In genomic region chr4:163495900-163496299, GRCh38 we compare ENCODE assay signal across 8 cellular contexts. TPM values are rescaled to one million over a fixed set of nuclear protein-coding genes. Genes with fewer than 3 reads are reported as not detected.
DNase-seq lines count a peak whose midpoint lies in the region; ATAC-seq and TF ChIP-seq lines count a peak whose summit lies in the region.

No MANE protein-coding gene starts in this region.

- POLR2A ChIA-PET in CD8-positive, alpha-beta T cell (lab: Charles Lee), result interaction anchor here (1.0 kb wide), 1 partner anchor 18 kb away, joined by 3 read pairs; no protein-coding TSS in a partner anchor
- POLR2A ChIA-PET in naive thymus-derived CD8-positive, alpha-beta T cell (lab: Charles Lee), result no interaction called here

- H3K36me3 ChIP-seq in CD8-positive, alpha-beta T cell (ENCODE audit: insufficient read depth, low read length), result no peaks in the 10 kb centered on the region
- no peaks in the 10 kb centered on the region for H3K36me3 ChIP-seq in ascending aorta

- no peaks in the 10 kb centered on the region for H3K27me3 ChIP-seq in CD8-positive, alpha-beta T cell (ENCODE audit: insufficient read depth, low read length)
- H3K27me3 ChIP-seq in ascending aorta, result no peaks in the 10 kb centered on the region

- H3K27ac ChIP-seq in CD8-positive, alpha-beta T cell (ENCODE audit: low read depth, low read length), result no peak overlapping the region
- no peak overlapping the region for H3K27ac ChIP-seq in ascending aorta

- H3K4me1 Mint-ChIP-seq in CD8-positive, alpha-beta T cell (ENCODE audit: low read depth), result peaks cover 49% of the 10 kb centered on the region
- peaks cover 18 to 49% (median 40%) of the 10 kb centered on the region in 4 donors for H3K4me1 Mint-ChIP-seq in naive thymus-derived CD8-positive, alpha-beta T cell

- TF ChIP-seq CTCF in CD8-positive, alpha-beta T cell (IDR thresholded peaks at IDR 0.05), result no peak
- no peak for TF ChIP-seq CTCF in ascending aorta (IDR thresholded peaks at IDR 0.05)

- H3K4me3 Mint-ChIP-seq in CD8-positive, alpha-beta T cell, result peak overlapping the region; percentile 73
- H3K4me3 Mint-ChIP-seq in naive thymus-derived CD8-positive, alpha-beta T cell, result peak overlapping the region; percentile 58 to 99 (median 86)

- no peak for ATAC-seq in CD8-positive, alpha-beta T cell
- ATAC-seq in GM19438 (IDR thresholded peaks at IDR 0.05; ENCODE audit: low read depth, unreplicated experiment) (peak; percentile 18), HG02840 (IDR thresholded peaks at IDR 0.05; ENCODE audit: low FRiP score, unreplicated experiment) (no peak)
- ATAC-seq in naive thymus-derived CD8-positive, alpha-beta T cell, result no peak

- no peaks in the 10 kb centered on the region for H3K27me3 Mint-ChIP-seq in CD8-positive, alpha-beta T cell (ENCODE audit: low read depth)
- peaks cover 0 to under 1% (median 0%) of the 10 kb centered on the region in 5 donors for H3K27me3 Mint-ChIP-seq in naive thymus-derived CD8-positive, alpha-beta T cell

- no peak for DNase-seq in CD8-positive, alpha-beta T cell
- peak; percentile 71 for DNase-seq in Jurkat, Clone E6-1 (ENCODE audit: low read depth, low spot score)
- DNase-seq in ascending aorta (ENCODE audit: low spot score in 2 of 2) (no peak), HK-2 (ENCODE audit: unreplicated experiment) (no peak), globus pallidus (ENCODE audit: low spot score) (no peak)
- peak in 2 of 10 donors; percentile 17 to 25 for DNase-seq in naive thymus-derived CD8-positive, alpha-beta T cell

- no peak overlapping the region for H3K4me3 ChIP-seq in CD8-positive, alpha-beta T cell (ENCODE audit: low read depth, low read length)
- peak overlapping the region; percentile 90 for H3K4me3 ChIP-seq in Jurkat, Clone E6-1 (ENCODE audit: low read length)
- peak overlapping the region; percentile 83 to 90 for H3K4me3 ChIP-seq in ascending aorta

- peaks cover 11% of the 10 kb centered on the region for H3K4me1 ChIP-seq in CD8-positive, alpha-beta T cell (ENCODE audit: insufficient read depth, low read length)
- peaks cover 2 to 9% of the 10 kb centered on the region in 2 donors for H3K4me1 ChIP-seq in ascending aorta

- intact Hi-C loops in CD8-positive, alpha-beta T cell (cut with DNase I, micrococcal nuclease), result loop anchor here (2.0 to 10.0 kb wide), 6 partner anchors 15 to 1829 kb away; partner anchors contain the start of genes TMEM192 (in 2 of the 2) and MSMO1 (in 1 of the 2)
- intact Hi-C loops in ascending aorta (cut with DNase I), result loop anchor here (2.0 kb wide), 3 partner anchors 53 to 329 kb away; partner anchors contain the start of gene NAF1

- peak overlapping the region; percentile 69 for H3K27ac Mint-ChIP-seq in CD8-positive, alpha-beta T cell
- peak overlapping the region; percentile 50 to 97 (median 84) for H3K27ac Mint-ChIP-seq in naive thymus-derived CD8-positive, alpha-beta T cell

- H3K9me3 ChIP-seq in CD8-positive, alpha-beta T cell (ENCODE audit: low read length), result no peaks in the 10 kb centered on the region
- H3K9me3 ChIP-seq in ascending aorta, result no peaks in the 10 kb centered on the region

- peaks cover 15% of the 10 kb centered on the region for H3K36me3 Mint-ChIP-seq in CD8-positive, alpha-beta T cell
- H3K36me3 Mint-ChIP-seq in naive thymus-derived CD8-positive, alpha-beta T cell, result no peaks in the 10 kb centered on the region

- no peaks in the 10 kb centered on the region for H3K9me3 Mint-ChIP-seq in CD8-positive, alpha-beta T cell
- no peaks in the 10 kb centered on the region for H3K9me3 Mint-ChIP-seq in naive thymus-derived CD8-positive, alpha-beta T cell

- CTCF ChIA-PET in CD8-positive, alpha-beta T cell (lab: Charles Lee), result interaction anchor here (0.7 to 1.4 kb wide), 2 partner anchors 54 to 59 kb away, joined by 3 to 10 read pairs; no protein-coding TSS in a partner anchor

RNA-seq across cellular contexts. Expression of gene TMA16, which starts 1.4 kb away (rescaled TPM):
- total RNA-seq in CD8-positive, alpha-beta T cell, result 1 to 10 TPM; 3.6 to 4.2 TPM
- polyA plus RNA-seq in Jurkat, Clone E6-1 (2012; ENCODE audit: insufficient read depth, insufficient read length), result 68.1 TPM
- 36.9 TPM for total RNA-seq in ascending aorta
- total RNA-seq in naive thymus-derived CD8-positive, alpha-beta T cell, result 10 to 100 TPM; 20.0 to 20.1 TPM
- polyA plus RNA-seq in naive thymus-derived CD8-positive, alpha-beta T cell, result 10 to 100 TPM; 11.6 to 12.5 (median 12.4) TPM

RNA-seq across cellular contexts. Expression of gene TKTL2, which starts 22.3 kb away (rescaled TPM):
- total RNA-seq in CD8-positive, alpha-beta T cell, result not detected
- polyA plus RNA-seq in Jurkat, Clone E6-1 (2012; ENCODE audit: insufficient read depth, insufficient read length), result not detected
- total RNA-seq in ascending aorta, result not detected
- not detected for total RNA-seq in naive thymus-derived CD8-positive, alpha-beta T cell
- not detected for polyA plus RNA-seq in naive thymus-derived CD8-positive, alpha-beta T cell
